8 cellular contexts compared by ENCODE assay signal in the genomic region with DNA sequence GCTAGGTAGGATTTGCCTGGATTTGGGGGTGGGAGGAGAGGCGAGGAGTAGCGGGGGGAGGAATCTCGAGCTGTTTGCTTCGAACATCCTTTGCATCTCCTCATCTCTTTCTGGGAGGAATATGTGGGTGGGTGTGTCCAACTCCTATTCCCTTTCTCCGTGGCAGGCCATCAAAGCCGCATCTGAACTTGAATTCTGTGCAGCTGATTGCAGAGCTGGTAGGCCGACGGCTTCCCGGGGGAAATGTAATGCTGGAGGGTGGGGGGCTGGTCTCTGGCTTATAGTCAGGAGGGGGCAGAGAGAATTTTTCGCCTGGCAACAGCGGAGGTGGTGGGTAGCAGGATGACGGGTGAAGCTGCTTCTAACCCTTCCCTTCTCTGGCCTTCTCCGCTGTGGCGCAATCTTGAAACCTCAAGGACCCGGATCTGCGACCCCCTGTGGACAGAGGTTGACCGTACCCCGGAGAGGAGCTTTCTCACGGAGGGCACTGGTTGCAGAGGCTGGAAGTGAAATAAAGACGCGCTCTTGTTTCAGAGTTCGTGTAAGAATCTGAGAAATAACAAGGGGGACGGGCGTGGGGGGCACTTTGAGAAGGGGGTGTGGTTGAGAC. TPM values are rescaled to one million over a fixed set of nuclear protein-coding genes. Genes with fewer than 3 reads are reported as not detected.
A peak's percentile ranks its signal among the peaks of the same experiment; 100 is the strongest.
DNase-seq lines count a peak whose midpoint lies in the region; ATAC-seq and TF ChIP-seq lines count a peak whose summit lies in the region.

No MANE protein-coding gene starts in this region.

- WGBS in thyroid gland, 2 donors: 6% methylated on average over 15 to 18 of the region's 24 CpGs

- H3K27me3 Mint-ChIP-seq in MCF 10A (ENCODE audit: insufficient read depth, unreplicated experiment): peaks cover 36% of the 10 kb centered on the region
- H3K27me3 Mint-ChIP-seq in activated T-helper 17 cell treated with anti-CD3 and anti-CD28 coated beads, Interleukin-2, amount 50 U/mL, for 72 hours: peaks cover 24% of the 10 kb centered on the region

- no peak for TF ChIP-seq CTCF in breast epithelium (IDR thresholded peaks at IDR 0.05)
- no peak for TF ChIP-seq CTCF in MCF 10A (IDR thresholded peaks at IDR 0.05; ENCODE audit: unreplicated experiment)
- no peak for TF ChIP-seq CTCF in lower lobe of right lung (IDR thresholded peaks at IDR 0.05)
- TF ChIP-seq CTCF in upper lobe of right lung (IDR thresholded peaks at IDR 0.05): no peak
- no peak for TF ChIP-seq CTCF in thyroid gland (IDR thresholded peaks at IDR 0.05)

- no peak overlapping the region for H3K4me3 Mint-ChIP-seq in MCF 10A (ENCODE audit: unreplicated experiment)
- peak overlapping the region; percentile 71 for H3K4me3 Mint-ChIP-seq in activated T-helper 17 cell treated with anti-CD3 and anti-CD28 coated beads, Interleukin-2, amount 50 U/mL, for 72 hours

- H3K9me3 ChIP-seq in breast epithelium (peaks cover 0 to 7% of the 10 kb centered on the region in 2 donors), lower lobe of right lung (no peaks in the 10 kb centered on the region), upper lobe of right lung (no peaks in the 10 kb centered on the region), thyroid gland (no peaks in the 10 kb centered on the region)

- H3K36me3 Mint-ChIP-seq in MCF 10A (ENCODE audit: insufficient read depth, unreplicated experiment): no peaks in the 10 kb centered on the region
- H3K36me3 Mint-ChIP-seq in activated T-helper 17 cell treated with anti-CD3 and anti-CD28 coated beads, Interleukin-2, amount 50 U/mL, for 72 hours (ENCODE audit: low read depth): no peaks in the 10 kb centered on the region

- no peaks in the 10 kb centered on the region for H3K4me1 Mint-ChIP-seq in MCF 10A (ENCODE audit: insufficient read depth, unreplicated experiment)
- no peaks in the 10 kb centered on the region for H3K4me1 Mint-ChIP-seq in activated T-helper 17 cell treated with anti-CD3 and anti-CD28 coated beads, Interleukin-2, amount 50 U/mL, for 72 hours

- intact Hi-C loops in breast epithelium (cut with DNase I; ENCODE audit: low total_unique reads) (no loop called here), MCF 10A (cut with micrococcal nuclease) (no loop called here), lower lobe of right lung (cut with DNase I) (no loop called here), upper lobe of right lung (cut with DNase I) (no loop called here), thyroid gland (cut with DNase I) (no loop called here)

- no peaks in the 10 kb centered on the region for H3K36me3 ChIP-seq in breast epithelium
- H3K36me3 ChIP-seq in lower lobe of right lung: no peaks in the 10 kb centered on the region
- no peaks in the 10 kb centered on the region for H3K36me3 ChIP-seq in upper lobe of right lung
- H3K36me3 ChIP-seq in thyroid gland: no peaks in the 10 kb centered on the region

- in situ Hi-C loops in ACHN (cut with HindIII; ENCODE audit: low pct_ligation_motif_present, low pct_unique_long_range_greater_than_20kb, low sequenced_read_pairs): loop anchor here (25.0 kb wide), 1 partner anchor 187 kb away; no protein-coding TSS in a partner anchor

- TF ChIP-seq POLR2A in breast epithelium (IDR thresholded peaks at IDR 0.05) (no peak), thyroid gland (IDR thresholded peaks at IDR 0.05) (no peak)

- H3K27ac Mint-ChIP-seq in MCF 10A (ENCODE audit: low read depth, unreplicated experiment): no peak overlapping the region
- no peak overlapping the region for H3K27ac Mint-ChIP-seq in activated T-helper 17 cell treated with anti-CD3 and anti-CD28 coated beads, Interleukin-2, amount 50 U/mL, for 72 hours

- H3K4me3 ChIP-seq in breast epithelium (peak overlapping the region; percentile 11 to 60 (median 37)), lower lobe of right lung (peak overlapping the region; percentile 39), upper lobe of right lung (peak overlapping the region; percentile 21), thyroid gland (replicated peaks in 1 of 3) (no peak overlapping the region)

- DNase-seq in breast epithelium (ENCODE audit: low spot score in 2 of 2): no peak
- no peak for DNase-seq in MCF 10A (ENCODE audit: unreplicated experiment)
- no peak for DNase-seq in lower lobe of right lung
- DNase-seq in upper lobe of right lung: no peak
- DNase-seq in ACHN: no peak
- DNase-seq in thyroid gland: no peak

- CTCF ChIA-PET in MCF 10A (lab: Yijun Ruan, JAX): interaction anchor here (0.6 to 1.6 kb wide), 2 partner anchors 17 to 393 kb away, joined by 3 to 5 read pairs; no protein-coding TSS in a partner anchor

- BruUV-seq in MCF 10A (replicated peaks; lab: Mats Ljungman, UMichigan): no TSS peak

- POLR2A ChIA-PET in MCF 10A (lab: Yijun Ruan, JAX): no interaction called here

- H3K27me3 ChIP-seq in breast epithelium (peaks cover 0 to 69% of the 10 kb centered on the region in 2 donors), lower lobe of right lung (ENCODE audit: low read depth) (peaks cover 30% of the 10 kb centered on the region), upper lobe of right lung (peaks cover 4% of the 10 kb centered on the region), thyroid gland (peaks cover 9% of the 10 kb centered on the region)

- ATAC-seq in activated T-helper 17 cell treated with anti-CD3 and anti-CD28 coated beads, Interleukin-2, amount 50 U/mL, for 72 hours (replicated peaks): no peak
- ATAC-seq in lower lobe of right lung (peak in 1 of 2 donors; percentile 4), upper lobe of right lung (no peak), HG02588 (IDR thresholded peaks at IDR 0.05; ENCODE audit: unreplicated experiment) (no peak)

- no peak overlapping the region for H3K27ac ChIP-seq in breast epithelium
- H3K27ac ChIP-seq in lower lobe of right lung: no peak overlapping the region
- no peak overlapping the region for H3K27ac ChIP-seq in upper lobe of right lung
- no peak overlapping the region for H3K27ac ChIP-seq in thyroid gland

- H3K4me1 ChIP-seq in breast epithelium: no peaks in the 10 kb centered on the region
- H3K4me1 ChIP-seq in lower lobe of right lung: no peaks in the 10 kb centered on the region
- H3K4me1 ChIP-seq in upper lobe of right lung: no peaks in the 10 kb centered on the region
- peaks cover 0 to 8% of the 10 kb centered on the region in 2 donors for H3K4me1 ChIP-seq in thyroid gland

- no peaks in the 10 kb centered on the region for H3K9me3 Mint-ChIP-seq in MCF 10A (ENCODE audit: unreplicated experiment)
- H3K9me3 Mint-ChIP-seq in activated T-helper 17 cell treated with anti-CD3 and anti-CD28 coated beads, Interleukin-2, amount 50 U/mL, for 72 hours: no peaks in the 10 kb centered on the region

RNA-seq across cellular contexts. Expression of gene ZCCHC12, which starts 0.7 kb away (rescaled TPM):
- not detected for total RNA-seq in breast epithelium
- total RNA-seq in MCF 10A (2022): not detected in 2 replicates
- under 1 TPM in 1 of 2 donors, not detected in 1; 0.87 TPM for total RNA-seq in activated T-helper 17 cell treated with anti-CD3 and anti-CD28 coated beads, Interleukin-2, amount 50 U/mL, for 72 hours
- not detected for total RNA-seq in lower lobe of right lung
- 0.41 TPM for total RNA-seq in upper lobe of right lung
- 10 to 100 TPM in 2 of 4 donors, 1 to 10 TPM in 2; 1.2 to 40.9 (median 10.7) TPM for total RNA-seq in thyroid gland

Comparison
In these comparisons a context has a peak if more than half of its experiments do, and no peak if none do; other contexts are left out.
1. H3K4me3 ChIP-seq: peak in breast epithelium (3 of 3), lower lobe of right lung (single experiment) and upper lobe of right lung (single experiment); none in thyroid gland (0 of 3).